In the genomic region with DNA sequence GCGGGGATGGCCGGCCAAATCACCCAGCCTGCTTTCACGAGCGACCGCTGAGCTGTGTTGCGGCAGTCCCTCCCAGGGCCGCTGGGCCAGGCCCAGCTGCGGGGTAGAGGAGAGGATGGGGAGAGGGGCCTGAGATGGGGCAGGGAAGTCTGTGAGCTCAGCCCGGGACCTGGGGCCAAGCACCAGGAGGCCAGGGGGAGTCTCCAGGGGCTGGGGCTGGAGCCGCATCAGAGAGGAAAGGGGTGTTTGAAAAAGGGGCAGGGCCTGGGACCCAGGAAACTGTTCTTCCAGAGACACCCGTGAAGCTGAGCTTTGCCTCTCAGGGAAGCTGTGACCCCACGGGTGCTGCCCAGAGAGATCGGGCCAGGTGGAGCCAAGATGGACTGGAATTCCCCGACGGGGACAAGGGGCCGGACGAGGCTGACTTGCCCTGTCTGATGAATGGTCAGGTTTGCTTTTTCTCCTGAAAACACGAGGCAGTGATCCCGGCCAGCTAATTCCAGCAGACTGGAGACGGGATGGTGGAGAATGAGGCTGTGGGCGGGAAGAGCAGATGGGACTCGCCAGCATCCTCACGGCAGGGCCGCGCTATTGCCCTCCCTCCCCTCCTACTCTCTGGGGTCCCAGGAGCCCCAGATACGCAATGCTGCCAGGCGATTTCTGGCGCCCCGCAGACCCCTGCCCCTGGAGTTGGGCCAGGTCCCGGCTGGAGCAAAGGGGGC, we compare ENCODE assay signal across 8 cellular contexts. TPM values are rescaled to one million over a fixed set of nuclear protein-coding genes. Genes with fewer than 3 reads are reported as not detected.
DNase-seq lines count a peak whose midpoint lies in the region; ATAC-seq and FAIRE-seq lines count a peak whose summit lies in the region.

No MANE protein-coding gene starts in this region.

- 60 to 78% (median 72%) methylated on average over 28 to 30 of the region's 30 CpGs for WGBS in small intestine, 3 donors

- ATAC-seq in HG02852 (IDR thresholded peaks at IDR 0.05; ENCODE audit: unreplicated experiment): no peak

- H3K36me3 ChIP-seq in small intestine (ENCODE audit: control insufficient read depth in 2 of 2, insufficient read depth in 2 of 2, low read length in 2 of 2): no peaks in the 10 kb centered on the region

- no peak for FAIRE-seq in small intestine (lab: Jason Lieb, UNC)

- H3K4me1 ChIP-seq in small intestine (ENCODE audit: control insufficient read depth in 2 of 2, insufficient read depth in 1 of 2, low read depth in 1 of 2, low read length in 1 of 2): no peaks in the 10 kb centered on the region

- no peak overlapping the region for H3K4me3 ChIP-seq in small intestine (ENCODE audit: low read depth in 1 of 2, low read length in 2 of 2)

- no peaks in the 10 kb centered on the region for H3K27me3 ChIP-seq in small intestine (ENCODE audit: control insufficient read depth in 2 of 2, insufficient read depth in 2 of 2, low read length in 2 of 2)

- no peaks in the 10 kb centered on the region for H3K9me3 ChIP-seq in small intestine (ENCODE audit: control insufficient read depth, low read depth)

- H3K27ac ChIP-seq in angular gyrus (ENCODE audit: low read depth, low read length) (peak overlapping the region; percentile 59), small intestine (ENCODE audit: low read depth in 1 of 2, low read length in 1 of 2) (peak overlapping the region; percentile 34 to 91)

- DNase-seq in H4 (ENCODE audit: low spot score) (peak; percentile 37), hepatic stellate cell (ENCODE audit: low spot score) (peak; percentile 65), small intestine (no peak), putamen (ENCODE audit: low spot score) (no peak), DMS79 (lab: John Stamatoyannopoulos, UW) (no peak), NCI-H128 (lab: John Stamatoyannopoulos, UW; ENCODE audit: unreplicated experiment) (no peak)

RNA-seq across cellular contexts. Expression of gene COL18A1, which starts 40.3 kb away (rescaled TPM):
- total RNA-seq in H4 (2014; rRNA removed; shearing (Covaris generic)): 8.4 and 15.1 TPM in 2 replicates
- polyA plus RNA-seq in small intestine: 10 to 100 TPM in 1 of 3 donors, 1 to 10 TPM in 2; 2.2 to 34.3 (median 5.7) TPM

Comparison
In these comparisons a context has a peak if more than half of its experiments do, and no peak if none do; other contexts are left out.
1. DNase-seq: peak in H4 (single experiment) and hepatic stellate cell (single experiment); none in small intestine (single experiment), putamen (single experiment), DMS79 (single experiment) and NCI-H128 (single experiment).